In the genomic region with DNA sequence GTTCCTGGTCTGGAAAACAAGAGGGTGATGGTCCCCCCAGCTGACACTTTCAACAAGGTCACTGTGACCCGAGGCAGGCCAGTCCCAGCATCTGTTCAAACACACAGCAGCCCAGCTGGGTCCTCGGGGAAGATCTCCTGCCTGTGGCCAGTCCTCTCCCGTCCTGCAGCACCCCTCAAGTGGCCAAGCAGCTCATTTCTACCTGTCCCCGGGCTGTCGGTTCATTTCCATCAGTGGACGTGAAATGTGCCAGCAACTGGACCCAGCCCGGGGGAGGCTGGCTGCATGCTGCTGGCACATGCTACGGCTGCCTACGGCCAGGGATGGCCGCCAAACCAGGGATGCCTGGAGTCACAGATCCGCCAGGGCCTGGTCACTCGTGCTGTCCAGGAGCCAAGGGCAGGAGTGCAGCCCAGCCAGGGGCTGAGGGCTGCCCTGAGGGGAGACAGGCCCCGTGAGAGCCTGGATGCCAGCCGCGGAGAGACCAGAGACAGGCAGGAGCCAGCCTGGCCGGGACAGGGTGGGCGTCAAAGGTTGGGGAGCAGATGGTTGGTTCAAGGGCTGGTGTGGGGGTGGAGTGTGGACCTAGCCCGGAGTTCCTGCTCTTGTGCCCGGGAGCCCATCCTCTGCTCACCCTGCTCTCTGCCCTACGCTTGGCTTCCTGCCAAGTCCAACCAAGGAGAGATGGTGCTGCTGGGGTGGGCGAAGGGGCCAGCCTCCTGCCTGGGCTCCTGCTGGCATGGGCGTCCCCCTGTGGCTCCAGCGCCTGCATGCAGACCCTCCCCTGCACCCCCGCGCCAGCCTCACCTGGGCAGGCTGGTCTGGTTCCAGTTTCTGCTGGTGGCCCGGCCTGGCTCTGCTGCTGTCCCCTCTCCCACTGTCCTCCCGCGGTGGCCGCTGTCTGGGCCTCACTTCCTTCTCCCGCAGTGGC, we compare ENCODE assay signal across 1 cellular context.
TF ChIP-seq lines count a peak whose summit lies in the region.

No MANE protein-coding gene starts in this region.

TF ChIP-seq in WTC11, 78 proteins besides CTCF, POLR2A, EP300 and RAD21 (continued from another document):
- TF ChIP-seq AFF4 (CRISPR knock-in tag; IDR thresholded peaks at IDR 0.05; ENCODE audit: borderline replicate concordance) (no peak), RORB (CRISPR knock-in tag; IDR thresholded peaks at IDR 0.05) (no peak), ETV6 (CRISPR knock-in tag; IDR thresholded peaks at IDR 0.05) (no peak), FOXJ3 (CRISPR knock-in tag; IDR thresholded peaks at IDR 0.05; ENCODE audit: borderline replicate concordance) (no peak), GTF2I (CRISPR knock-in tag; conservative IDR thresholded peaks at IDR 0.05) (no peak)
- TF ChIP-seq, protein P1, sequence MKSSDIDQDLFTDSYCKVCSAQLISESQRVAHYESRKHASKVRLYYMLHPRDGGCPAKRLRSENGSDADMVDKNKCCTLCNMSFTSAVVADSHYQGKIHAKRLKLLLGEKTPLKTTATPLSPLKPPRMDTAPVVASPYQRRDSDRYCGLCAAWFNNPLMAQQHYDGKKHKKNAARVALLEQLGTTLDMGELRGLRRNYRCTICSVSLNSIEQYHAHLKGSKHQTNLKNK (CRISPR knock-in tag; IDR thresholded peaks at IDR 0.05): no peak
TF ChIP-seq in WTC11: peak in this region for 0.
